13 cellular contexts compared by ENCODE assay signal in genomic region chr20:6395695-6396094, GRCh38.
A peak's percentile ranks its signal among the peaks of the same experiment; 100 is the strongest.
DNase-seq lines count a peak whose midpoint lies in the region; ATAC-seq, FAIRE-seq and TF ChIP-seq lines count a peak whose summit lies in the region.
"Had no signal": no experiment of that assay in that cellular context is flagged by ENCODE, and none has a peak within 500 bp of the region (broad histone marks: within the 10 kb centered on the region; RNA-seq: fewer than 3 reads in every experiment).

No MANE protein-coding gene starts in this region.

- H3K27me3 ChIP-seq in gastrocnemius medialis: no peaks in the 10 kb centered on the region
- H3K27me3 ChIP-seq: ovary had no signal

- DNase-seq in NOMO-1 treated with DMSO at 0.1 percent for 48 hours (lab: John Stamatoyannopoulos, UW; ENCODE audit: unreplicated experiment) (peak; percentile 18), NOMO-1 treated with dmso at 0.1 percent for 144 hours (lab: John Stamatoyannopoulos, UW; ENCODE audit: unreplicated experiment) (no peak), NCI-H345 treated with DMSO at 0.1 percent for 48 hours (lab: John Stamatoyannopoulos, UW; ENCODE audit: unreplicated experiment) (peak; percentile 20), astrocyte of the spinal cord (ENCODE audit: low read depth, low spot score) (peak; percentile 43), smooth muscle cell of the brain vasculature (ENCODE audit: low read depth, low spot score) (peak; percentile 29), gastrocnemius medialis (no peak), frontal cortex (ENCODE audit: low spot score in 2 of 2) (no peak), NCI-H187 treated with DMSO at 0.1 percent for 48 hours (lab: John Stamatoyannopoulos, UW) (no peak)
- DNase-seq: activated CD4-positive, CD25-positive, alpha-beta regulatory T cell; activated CD8-positive, alpha-beta memory T cell treated with anti-CD3 and anti-CD28 coated beads, Interleukin-2, amount 50 U/mL, for 48 hours; ovary had no signal

- H3K9me3 ChIP-seq in gastrocnemius medialis: no peaks in the 10 kb centered on the region
- H3K9me3 ChIP-seq: A549, HAP-1, ovary had no signal

- H3K4me3 ChIP-seq in astrocyte of the spinal cord (ENCODE audit: low read depth, low read length) (no peak overlapping the region), gastrocnemius medialis (no peak overlapping the region)
- H3K4me3 ChIP-seq: A549, HAP-1, ovary had no signal

- TF ChIP-seq CTCF in astrocyte of the spinal cord (IDR thresholded peaks at IDR 0.05; ENCODE audit: low read depth, low read length) (no peak), gastrocnemius medialis (IDR thresholded peaks at IDR 0.05 in 4 of 5, conservative IDR thresholded peaks at IDR 0.05 in 1 of 5) (no peak)

- ATAC-seq in gastrocnemius medialis: no peak
- ATAC-seq: A549 had no signal

- no peak for TF ChIP-seq POLR2A in gastrocnemius medialis (IDR thresholded peaks at IDR 0.05)

- intact Hi-C loops in gastrocnemius medialis (cut with DNase I; ENCODE audit: low total_unique reads): no loop called here

- no peak overlapping the region for H3K27ac ChIP-seq in gastrocnemius medialis
- H3K27ac ChIP-seq: A549, ovary had no signal

- H3K4me1 ChIP-seq in gastrocnemius medialis: no peaks in the 10 kb centered on the region
- H3K4me1 ChIP-seq: A549, HAP-1 had no signal

- in situ Hi-C loops in astrocyte of the spinal cord (cut with HindIII; ENCODE audit: low sequenced_read_pairs): no loop called here
- in situ Hi-C loops in gastrocnemius medialis (cut with MboI; ENCODE audit: low sequenced_read_pairs in 4 of 4): no loop called here

- H3K36me3 ChIP-seq in gastrocnemius medialis: no peaks in the 10 kb centered on the region
- H3K36me3 ChIP-seq: HAP-1, ovary had no signal

- FAIRE-seq in frontal cortex (lab: Jason Lieb, UNC): no peak
- FAIRE-seq: A549 had no signal

Comparison
In these comparisons a context has a peak if more than half of its experiments do, and no peak if none do; other contexts are left out.
1. DNase-seq: peak in NOMO-1 treated with DMSO at 0.1 percent for 48 hours (single experiment), NCI-H345 treated with DMSO at 0.1 percent for 48 hours (single experiment), astrocyte of the spinal cord (single experiment) and smooth muscle cell of the brain vasculature (single experiment); none in NOMO-1 treated with dmso at 0.1 percent for 144 hours (single experiment), gastrocnemius medialis (0 of 2), frontal cortex (0 of 2) and NCI-H187 treated with DMSO at 0.1 percent for 48 hours (single experiment).